In genomic region chr11:18706330-18707243, GRCh38 we compare ENCODE assay signal across 9 cellular contexts. TPM values are rescaled to one million over a fixed set of nuclear protein-coding genes. Genes with fewer than 3 reads are reported as not detected.
A peak's percentile ranks its signal among the peaks of the same experiment; 100 is the strongest.
DNase-seq lines count a peak whose midpoint lies in the region; ATAC-seq, FAIRE-seq and TF ChIP-seq lines count a peak whose summit lies in the region.
"Had no signal": no experiment of that assay in that cellular context is flagged by ENCODE, and none has a peak within 500 bp of the region (broad histone marks: within the 10 kb centered on the region; RNA-seq: fewer than 3 reads in every experiment).

No MANE protein-coding gene starts in this region.

- H3K4me1 ChIP-seq in K562 (replicated peaks in 1 of 2; ENCODE audit: control insufficient read depth in 2 of 2, insufficient read depth in 2 of 2, low read length in 2 of 2): peaks cover 4 to 7% of the 10 kb centered on the region in 2 experiments; a peak in 4 of 5 replicates
- peaks cover 0 to 30% (median 21%) of the 10 kb centered on the region in 6 donors for H3K4me1 ChIP-seq in spleen
- no peaks in the 10 kb centered on the region for H3K4me1 ChIP-seq in hepatocyte (ENCODE audit: insufficient read depth)

- TF ChIP-seq EP300 in K562 (IDR thresholded peaks at IDR 0.05; ENCODE audit: low read length): no peak

- FAIRE-seq in K562 (lab: Jason Lieb, UNC): no peak

- ATAC-seq in HG02798 (IDR thresholded peaks at IDR 0.05; ENCODE audit: poor library complexity, unreplicated experiment) (peak; percentile 48), K562 (peak; percentile 31; the same call in 2 of the 3 replicates)

- TF ChIP-seq CTCF in K562 (IDR thresholded peaks at IDR 0.05 in 2 of 3, conservative IDR thresholded peaks at IDR 0.05 in 1 of 3; ENCODE audit: insufficient read depth in 2 of 3, low read depth in 1 of 3, low read length in 3 of 3): no peak
- no peak for TF ChIP-seq CTCF in spleen (IDR thresholded peaks at IDR 0.05 in 8 of 11, conservative IDR thresholded peaks at IDR 0.05 in 3 of 11)
- TF ChIP-seq CTCF in hepatocyte (IDR thresholded peaks at IDR 0.05; ENCODE audit: poor library complexity): no peak

- H4K20me1 ChIP-seq in K562 (replicated peaks; ENCODE audit: control insufficient read depth, insufficient read depth, low read length) (no peaks in the 10 kb centered on the region), hepatocyte (ENCODE audit: insufficient read depth, poor library complexity, severe bottlenecking) (no peaks in the 10 kb centered on the region)

- H3K36me3 ChIP-seq in SK-N-MC (ENCODE audit: insufficient read depth, low read length) (no peaks in the 10 kb centered on the region), K562 (ENCODE audit: control insufficient read depth, insufficient read depth, low read length) (no peaks in the 10 kb centered on the region), spleen (peaks cover 0 to 18% (median 0%) of the 10 kb centered on the region in 6 donors), hepatocyte (replicated peaks; ENCODE audit: insufficient read depth, low read depth) (no peaks in the 10 kb centered on the region)

- H3K27me3 ChIP-seq in K562 (ENCODE audit: control insufficient read depth in 2 of 2, insufficient read depth in 2 of 2, low read length in 2 of 2): peaks cover 26 to 56% of the 10 kb centered on the region in 2 experiments; a peak in 4 of 5 replicates
- H3K27me3 ChIP-seq in spleen (replicated peaks in 1 of 7): peaks cover 0 to 16% (median 0%) of the 10 kb centered on the region in 7 donors
- no peaks in the 10 kb centered on the region for H3K27me3 ChIP-seq in hepatocyte

- H3K79me2 ChIP-seq in K562 (ENCODE audit: control insufficient read depth, insufficient read depth, low read length) (no peaks in the 10 kb centered on the region), hepatocyte (no peaks in the 10 kb centered on the region)

- DNase-seq in DMS153 treated with DMSO at 0.1 percent for 48 hours (lab: John Stamatoyannopoulos, UW; ENCODE audit: unreplicated experiment) (peak; percentile 39), SK-N-MC (ENCODE audit: low read depth, low spot score) (no peak), K562 (ENCODE audit: extremely low read depth in 1 of 4, low spot score in 3 of 4) (no peak), iPS-NIHi11 (ENCODE audit: low spot score) (peak; percentile 82), spleen (peak; percentile 90), hepatocyte (ENCODE audit: low spot score) (no peak), HEK293T (ENCODE audit: extremely low spot score) (no peak)

- BruUV-seq in K562 (replicated peaks; lab: Mats Ljungman, UMichigan): no TSS peak

- TF ChIP-seq RAD21 in K562 (CRISPR knock-in tag; conservative IDR thresholded peaks at IDR 0.05 in 1 of 2, IDR thresholded peaks at IDR 0.05 in 1 of 2): no peak

- H3K27ac ChIP-seq in SK-N-MC (no peak overlapping the region), K562 (ENCODE audit: extremely low read depth, low read depth, low read length) (no peak overlapping the region), spleen (peak overlapping the region; percentile 10 to 77 (median 69)), hepatocyte (no peak overlapping the region)
- H3K27ac ChIP-seq: HL-60 had no signal

- no peaks in the 10 kb centered on the region for H3K9me3 ChIP-seq in SK-N-MC (ENCODE audit: low read depth, low read length)
- H3K9me3 ChIP-seq in K562 (replicated peaks; ENCODE audit: control insufficient read depth, insufficient read depth, low read depth, low read length): no peaks in the 10 kb centered on the region
- no peaks in the 10 kb centered on the region for H3K9me3 ChIP-seq in spleen
- no peaks in the 10 kb centered on the region for H3K9me3 ChIP-seq in hepatocyte (ENCODE audit: low read depth)

- H3K9me1 ChIP-seq in K562 (ENCODE audit: control insufficient read depth, insufficient read depth, low read length): no peaks in the 10 kb centered on the region

- H3K9me2 ChIP-seq in hepatocyte (replicated peaks; ENCODE audit: insufficient read depth): no peaks in the 10 kb centered on the region

- in situ Hi-C loops in K562 (cut with MboI): no loop called here

- no peak for TF ChIP-seq POLR2A in K562 (conservative IDR thresholded peaks at IDR 0.05)
- peak in 1 of 3 donors; percentile 22 for TF ChIP-seq POLR2A in spleen (IDR thresholded peaks at IDR 0.05)

- H3K4me3 ChIP-seq in SK-N-MC: peak overlapping the region; percentile 38; the same call in 1 of the 2 replicates
- H3K4me3 ChIP-seq in K562: no peak overlapping the region
- peak overlapping the region; percentile 27 to 68 (median 38) for H3K4me3 ChIP-seq in spleen
- H3K4me3 ChIP-seq in hepatocyte: no peak overlapping the region

- H3K4me2 ChIP-seq in K562 (ENCODE audit: insufficient read depth, low read length) (peak overlapping the region; percentile 38; the same call in 1 of the 2 replicates), hepatocyte (no peak overlapping the region)

- intact Hi-C loops in K562 (cut with micrococcal nuclease) (no loop called here), spleen (cut with DNase I; ENCODE audit: low total_unique reads) (no loop called here)

- CTCF ChIA-PET in K562 (lab: Yijun Ruan, JAX; ENCODE audit: low intra/inter-chr PET ratio): no interaction called here
- CTCF ChIA-PET in HEK293T (lab: Yijun Ruan, JAX): no interaction called here

- H3K9ac ChIP-seq in SK-N-MC (ENCODE audit: insufficient read length) (no peak overlapping the region), K562 (ENCODE audit: insufficient read depth in 1 of 2, low read depth in 2 of 2, low read length in 2 of 2) (no peak overlapping the region)

- H2AFZ ChIP-seq in K562 (ENCODE audit: low read depth, low read length): peak overlapping the region; percentile 36
- no peak overlapping the region for H2AFZ ChIP-seq in hepatocyte

- 13% methylated on average over 32 of the region's 34 CpGs for WGBS in K562 (ENCODE audit: insufficient coverage, low coverage, missing lambda C conversion rate)
- 5 to 12% (median 7%) methylated on average over 33 to 34 of the region's 34 CpGs for WGBS in spleen, 5 donors
- 87% methylated on average over 32 of the region's 34 CpGs for WGBS in hepatocyte (ENCODE audit: low lambda C conversion rate, missing lambda C conversion rate)

- POLR2A ChIA-PET in K562 (lab: Yijun Ruan, JAX) (interaction anchor here (1.0 kb wide), 1 partner anchor 15 kb away, joined by 5 read pairs; no protein-coding TSS in a partner anchor), HEK293T (lab: Yijun Ruan, JAX) (no interaction called here)

TF ChIP-seq in K562, 482 proteins besides CTCF, POLR2A, EP300 and RAD21 (continues in another document):
- TF ChIP-seq ATF1 (CRISPR knock-in tag; IDR thresholded peaks at IDR 0.05) (no peak), ATF1 (tag; IDR thresholded peaks at IDR 0.05) (peak; percentile 14; the same call in 1 of the 2 replicates), ZNF780A (CRISPR knock-in tag; IDR thresholded peaks at IDR 0.05) (no peak)

TF ChIP-seq in HEK293T, 16 proteins besides CTCF, POLR2A, EP300 and RAD21 (continues in another document):
- no peak for TF ChIP-seq FOXK2 (IDR thresholded peaks at IDR 0.05)
- no peak for TF ChIP-seq TARDBP (IDR thresholded peaks at IDR 0.05)
- no peak for TF ChIP-seq L3MBTL2 (conservative IDR thresholded peaks at IDR 0.05)
- no peak for TF ChIP-seq SP1 (IDR thresholded peaks at IDR 0.05)
- TF ChIP-seq SUZ12 (IDR thresholded peaks at IDR 0.05): no peak
- TF ChIP-seq CTBP1 (IDR thresholded peaks at IDR 0.05; ENCODE audit: borderline replicate concordance): no peak

RNA-seq across cellular contexts. Expression of gene TMEM86A, which starts 8.0 kb away (rescaled TPM):
- total RNA-seq in K562 (2011; cell fraction: chromatin; rRNA removed; ENCODE audit: low replicate concordance): 1.1 and 2.2 TPM in 2 replicates
- total RNA-seq in K562 (2011; cell fraction: nucleolus; rRNA removed): 2.1 and 3.0 TPM in 2 replicates
- 2.1 and 2.3 TPM in 2 replicates for total RNA-seq in K562 (2011; cell fraction: nucleoplasm; rRNA removed)
- total RNA-seq in K562 (2014; rRNA removed) (0.45 and 1.0 TPM in 2 replicates), K562 (2014; rRNA removed; fragmentation: Illumina TruSeq; extraction: Trizol) (0.22 and 0.25 TPM in 2 replicates), K562 (2015; rRNA removed; fragmentation: Illumina TruSeq; extraction: Trizol) (0.11 and 0.22 TPM in 2 replicates), K562 (2021) (0.74 and 1.3 TPM in 2 replicates), spleen (10 to 100 TPM in 5 of 7 donors, 1 to 10 TPM in 2; 5.1 to 25.0 (median 17.0) TPM), hepatocyte (1.7 and 2.3 TPM in 2 replicates)
- polyA plus RNA-seq in K562 (2011; rRNA removed) (0.27 and 0.52 TPM in 2 replicates), K562 (2014; fragmentation: Illumina TruSeq; extraction: Trizol) (0.39 and 0.78 TPM in 2 replicates), K562 (2014; fragmentation: Nextera tagmentation; extraction: Ambion mirVana) (not detected), K562 (2014; rRNA removed) (0.27 and 0.40 TPM in 2 replicates), spleen (1 to 10 TPM in 2 of 3 donors, under 1 TPM in 1; 0.98 to 2.4 (median 2.0) TPM), hepatocyte (5.0 and 5.2 TPM in 2 replicates)
- 0.16 and 1.2 TPM in 2 replicates for polyA plus RNA-seq in K562 (2011; cell fraction: cytosol; rRNA removed)
- polyA plus RNA-seq in K562 (2011; cell fraction: nucleus; rRNA removed): 0.51 and 1.3 TPM in 2 replicates
- polyA plus RNA-seq in K562 (2012): 0.57 and 1.2 TPM in 2 replicates
- polyA minus RNA-seq in K562 (2011; rRNA and poly(A)+ RNA removed): 0.60 and 0.88 TPM in 2 replicates
- polyA minus RNA-seq in K562 (2011; cell fraction: cytosol; rRNA and poly(A)+ RNA removed): not detected in 2 replicates
- polyA minus RNA-seq in K562 (2011; cell fraction: nucleus; rRNA and poly(A)+ RNA removed): 1.6 and 3.4 TPM in 2 replicates

RNA-seq across cellular contexts. Expression of gene IGSF22, which starts 19.4 kb away (rescaled TPM):
- not detected in 2 replicates for total RNA-seq in K562 (2011; cell fraction: chromatin; rRNA removed; ENCODE audit: low replicate concordance)
- total RNA-seq in K562 (2011; cell fraction: nucleolus; rRNA removed): not detected in 2 replicates
- not detected in 2 replicates for total RNA-seq in K562 (2011; cell fraction: nucleoplasm; rRNA removed)
- total RNA-seq in K562 (2014; rRNA removed): not detected in 2 replicates
- total RNA-seq in K562 (2014; rRNA removed; fragmentation: Illumina TruSeq; extraction: Trizol): not detected in 2 replicates
- not detected in 2 replicates for total RNA-seq in K562 (2015; rRNA removed; fragmentation: Illumina TruSeq; extraction: Trizol)
- total RNA-seq in K562 (2021): not detected in 2 replicates
- polyA plus RNA-seq in K562 (2011; rRNA removed): not detected in 2 replicates
- polyA plus RNA-seq in K562 (2011; cell fraction: cytosol; rRNA removed): not detected in 2 replicates
- polyA plus RNA-seq in K562 (2011; cell fraction: nucleus; rRNA removed): not detected in 2 replicates
- polyA plus RNA-seq in K562 (2012): 0.33 TPM in 1 of 2 replicates, not detected in the other
- polyA plus RNA-seq in K562 (2014; fragmentation: Illumina TruSeq; extraction: Trizol): not detected in 2 replicates
- polyA plus RNA-seq in K562 (2014; fragmentation: Nextera tagmentation; extraction: Ambion mirVana): not detected
- polyA plus RNA-seq in K562 (2014; rRNA removed): not detected in 2 replicates
- polyA minus RNA-seq in K562 (2011; rRNA and poly(A)+ RNA removed): not detected in 2 replicates
- not detected in 2 replicates for polyA minus RNA-seq in K562 (2011; cell fraction: cytosol; rRNA and poly(A)+ RNA removed)
- polyA minus RNA-seq in K562 (2011; cell fraction: nucleus; rRNA and poly(A)+ RNA removed): not detected in 2 replicates
- 1 to 10 TPM in 2 of 7 donors, under 1 TPM in 3, not detected in 2; 0.12 to 3.2 (median 0.28) TPM for total RNA-seq in spleen
- 1 to 10 TPM in 1 of 3 donors, under 1 TPM in 2; 0.54 to 1.2 (median 0.61) TPM for polyA plus RNA-seq in spleen
- 0.08 TPM in 1 of 2 replicates, not detected in the other for total RNA-seq in hepatocyte
- 0.22 TPM in 1 of 2 replicates, not detected in the other for polyA plus RNA-seq in hepatocyte

Comparison
In these comparisons a context has a peak if more than half of its experiments do, and no peak if none do; other contexts are left out.
1. DNase-seq: peak in DMS153 treated with DMSO at 0.1 percent for 48 hours (single experiment), iPS-NIHi11 (single experiment) and spleen (single experiment); none in SK-N-MC (single experiment), K562 (0 of 4), hepatocyte (single experiment) and HEK293T (single experiment).
2. H3K27ac ChIP-seq: peak in spleen (8 of 8); none in SK-N-MC (single experiment), K562 (single experiment) and hepatocyte (single experiment).
3. H3K4me3 ChIP-seq: peak in SK-N-MC (single experiment) and spleen (8 of 8); none in K562 (single experiment) and hepatocyte (single experiment).